In genomic region chr2:84925724-84926376, GRCh38 we compare ENCODE assay signal across 8 cellular contexts. TPM values are rescaled to one million over a fixed set of nuclear protein-coding genes. Genes with fewer than 3 reads are reported as not detected.
DNase-seq lines count a peak whose midpoint lies in the region; ATAC-seq, FAIRE-seq and TF ChIP-seq lines count a peak whose summit lies in the region.

No MANE protein-coding gene starts in this region.

- H3K79me2 ChIP-seq in endothelial cell of umbilical vein (ENCODE audit: control insufficient read depth, insufficient read depth, low read length) = no peaks in the 10 kb centered on the region

- TF ChIP-seq CTCF in endothelial cell of umbilical vein (IDR thresholded peaks at IDR 0.05; ENCODE audit: extremely low read depth in 1 of 2, insufficient read depth in 1 of 2, low read depth in 1 of 2, low read length in 2 of 2) (peak; percentile 94 to 98), mucosa of descending colon (IDR thresholded peaks at IDR 0.05) (peak; percentile 97)

- H3K27me3 Mint-ChIP-seq in activated CD8-positive, alpha-beta memory T cell treated with anti-CD3 and anti-CD28 coated beads, Interleukin-2, amount 10 ng/mL, durations not matched to agents 7 days and 5 days = no peaks in the 10 kb centered on the region

- H3K36me3 ChIP-seq in HUES48 (ENCODE audit: control insufficient read depth, insufficient read depth, low read length) (no peaks in the 10 kb centered on the region), endothelial cell of umbilical vein (ENCODE audit: control insufficient read depth in 2 of 2, extremely low read depth in 1 of 2, insufficient read depth in 2 of 2, low read length in 2 of 2) (no peaks in the 10 kb centered on the region), mucosa of descending colon (ENCODE audit: low read depth) (no peaks in the 10 kb centered on the region)

- ATAC-seq in GM21423 (IDR thresholded peaks at IDR 0.05; ENCODE audit: unreplicated experiment) = peak; percentile 80
- ATAC-seq in activated CD8-positive, alpha-beta memory T cell treated with anti-CD3 and anti-CD28 coated beads, Interleukin-2, amount 10 ng/mL, durations not matched to agents 7 days and 5 days = peak; percentile 87
- ATAC-seq in mucosa of descending colon = peak; percentile 91

- TF ChIP-seq POLR2A in endothelial cell of umbilical vein (IDR thresholded peaks at IDR 0.05; ENCODE audit: low read depth, low read length) = no peak

- DNase-seq in D341Med (ENCODE audit: low spot score) (peak; percentile 86), NOMO-1 treated with dmso at 0.1 percent for 144 hours (lab: John Stamatoyannopoulos, UW; ENCODE audit: unreplicated experiment) (peak; percentile 93), endothelial cell of umbilical vein (ENCODE audit: low read depth, low spot score) (peak; percentile 87), mucosa of descending colon (peak; percentile 98 to 100 (median 100))
- DNase-seq in activated CD8-positive, alpha-beta memory T cell treated with anti-CD3 and anti-CD28 coated beads, Interleukin-2, amount 10 ng/mL, durations not matched to agents 7 days and 5 days = peak; percentile 99
- DNase-seq in stimulated activated CD8-positive, alpha-beta memory T cell treated with anti-CD3 and anti-CD28 coated beads, Interleukin-4, amount 100 ng/mL, for 4 hours (ENCODE audit: low read depth in 2 of 2, low spot score in 1 of 2) = peak; percentile 92 to 99

- peaks cover 4% of the 10 kb centered on the region for H3K36me3 Mint-ChIP-seq in activated CD8-positive, alpha-beta memory T cell treated with anti-CD3 and anti-CD28 coated beads, Interleukin-2, amount 10 ng/mL, durations not matched to agents 7 days and 5 days

- no peaks in the 10 kb centered on the region for H3K9me3 Mint-ChIP-seq in activated CD8-positive, alpha-beta memory T cell treated with anti-CD3 and anti-CD28 coated beads, Interleukin-2, amount 10 ng/mL, durations not matched to agents 7 days and 5 days (ENCODE audit: low read depth)

- H3K4me3 ChIP-seq in HUES48 (ENCODE audit: low read depth, low read length) (peak overlapping the region; percentile 53), endothelial cell of umbilical vein (replicated peaks in 1 of 3; ENCODE audit: insufficient read depth in 1 of 3, low read depth in 1 of 3, low read length in 3 of 3) (peak overlapping the region in 1 of 3 experiments; percentile 1), mucosa of descending colon (no peak overlapping the region)

- H3K9me3 ChIP-seq in HUES48 (ENCODE audit: control insufficient read depth, insufficient read depth, low read length) (no peaks in the 10 kb centered on the region), endothelial cell of umbilical vein (replicated peaks; ENCODE audit: control insufficient read depth, insufficient read depth, low read length) (no peaks in the 10 kb centered on the region), mucosa of descending colon (no peaks in the 10 kb centered on the region)

- peaks cover 10% of the 10 kb centered on the region for H3K27me3 ChIP-seq in HUES48 (ENCODE audit: control insufficient read depth, insufficient read depth, low read length)
- H3K27me3 ChIP-seq in endothelial cell of umbilical vein (ENCODE audit: control insufficient read depth in 2 of 2, insufficient read depth in 2 of 2, low read length in 2 of 2) = no peaks in the 10 kb centered on the region

- intact Hi-C loops in endothelial cell of umbilical vein (cut with micrococcal nuclease) (loop anchor here (2.0 to 5.0 kb wide), 3 partner anchors 141 to 373 kb away; no protein-coding TSS in a partner anchor), mucosa of descending colon (cut with DNase I, micrococcal nuclease) (loop anchor here in 1 of 2 donors (5.0 kb wide), 1 partner anchor 429 kb away; no protein-coding TSS in a partner anchor)

- POLR2A ChIA-PET in endothelial cell of umbilical vein (lab: Charles Lee) = interaction anchor here (0.6 to 2.7 kb wide), 4 partner anchors 19 to 44 kb away, joined by 4 to 16 read pairs (median 7); partner anchors contain the start of gene TMSB10

- peak overlapping the region; percentile 80 for H2AFZ ChIP-seq in endothelial cell of umbilical vein (ENCODE audit: low read depth, low read length)

- H3K27ac ChIP-seq in HUES48 (ENCODE audit: low read depth, low read length) (no peak overlapping the region), endothelial cell of umbilical vein (ENCODE audit: insufficient read depth, low read depth, low read length) (no peak overlapping the region)

- H3K27ac Mint-ChIP-seq in activated CD8-positive, alpha-beta memory T cell treated with anti-CD3 and anti-CD28 coated beads, Interleukin-2, amount 10 ng/mL, durations not matched to agents 7 days and 5 days = peak overlapping the region; percentile 84

- dilution Hi-C loops in endothelial cell of umbilical vein (cut with MboI; ENCODE audit: extremely low pct_ligation_motif_present, low sequenced_read_pairs) = no loop called here

- H3K4me1 ChIP-seq in HUES48 (ENCODE audit: control insufficient read depth, insufficient read depth, low read length) (peaks cover 15% of the 10 kb centered on the region), endothelial cell of umbilical vein (ENCODE audit: control insufficient read depth, extremely low read depth, insufficient read depth, low read length) (peaks cover 26% of the 10 kb centered on the region), mucosa of descending colon (ENCODE audit: low read depth) (peaks cover 30% of the 10 kb centered on the region)

- H3K9ac ChIP-seq in HUES48 (ENCODE audit: low read depth, low read length) = no peak overlapping the region
- H3K9ac ChIP-seq in endothelial cell of umbilical vein (replicated peaks; ENCODE audit: extremely low read depth, insufficient read depth, low read length) = no peak overlapping the region

- CTCF ChIA-PET in activated CD8-positive, alpha-beta memory T cell treated with anti-CD3 and anti-CD28 coated beads, Interleukin-2, amount 10 ng/mL, durations not matched to agents 7 days and 5 days (lab: Charles Lee) = interaction anchor here (0.6 to 6.4 kb wide), 84 partner anchors 9 to 493 kb away, joined by 3 to 143 read pairs (median 4); partner anchors contain the start of genes SH2D6, SUCLG1, TMSB10 and TRABD2A
- CTCF ChIA-PET in endothelial cell of umbilical vein (lab: Charles Lee) = interaction anchor here (0.6 to 3.3 kb wide), 50 partner anchors 9 to 431 kb away, joined by 3 to 61 read pairs (median 4); partner anchors contain the start of genes KCMF1, TMSB10 and TRABD2A

- FAIRE-seq in endothelial cell of umbilical vein (lab: Jason Lieb, UNC) = peak; percentile 95

- H3K4me1 Mint-ChIP-seq in activated CD8-positive, alpha-beta memory T cell treated with anti-CD3 and anti-CD28 coated beads, Interleukin-2, amount 10 ng/mL, durations not matched to agents 7 days and 5 days = peaks cover 40% of the 10 kb centered on the region

- H3K9me1 ChIP-seq in endothelial cell of umbilical vein (replicated peaks; ENCODE audit: control insufficient read depth, extremely low read depth, insufficient read depth, low read length) = no peaks in the 10 kb centered on the region

- peak overlapping the region; percentile 56 for H3K4me2 ChIP-seq in endothelial cell of umbilical vein (ENCODE audit: insufficient read depth, low read length)

- peak overlapping the region; percentile 85 for H3K4me3 Mint-ChIP-seq in activated CD8-positive, alpha-beta memory T cell treated with anti-CD3 and anti-CD28 coated beads, Interleukin-2, amount 10 ng/mL, durations not matched to agents 7 days and 5 days

- no TSS peak for BruUV-seq in endothelial cell of umbilical vein (replicated peaks; lab: Mats Ljungman, UMichigan)

- no peaks in the 10 kb centered on the region for H4K20me1 ChIP-seq in endothelial cell of umbilical vein (replicated peaks; ENCODE audit: control insufficient read depth, extremely low read depth, insufficient read depth, low read length)

RNA-seq across cellular contexts. Expression of gene TMSB10, which starts 20.4 kb away (rescaled TPM):
- 1,000 to 10,000 TPM; 3,578 to 3,807 TPM for total RNA-seq in activated CD8-positive, alpha-beta memory T cell treated with anti-CD3 and anti-CD28 coated beads, Interleukin-2, amount 10 ng/mL, durations not matched to agents 7 days and 5 days
- total RNA-seq in endothelial cell of umbilical vein (4,007 and 4,015 TPM in 2 replicates), mucosa of descending colon (1,000 to 10,000 TPM in 2 of 3 donors, 100 to 1,000 TPM in 1; 798 to 2,724 (median 1,605) TPM)
- 2,259 and 2,774 TPM in 2 replicates for polyA plus RNA-seq in endothelial cell of umbilical vein
- 4,510 and 5,534 TPM in 2 replicates for polyA plus RNA-seq in endothelial cell of umbilical vein (2011; cell fraction: cytosol; rRNA removed)
- 1,715 and 2,260 TPM in 2 replicates for polyA plus RNA-seq in endothelial cell of umbilical vein (2011; cell fraction: nucleus; rRNA removed)
- 7,506 and 8,473 TPM in 2 replicates for polyA plus RNA-seq in endothelial cell of umbilical vein (2012)
- polyA minus RNA-seq in endothelial cell of umbilical vein = 359 and 375 TPM in 2 replicates
- 486 TPM for polyA minus RNA-seq in endothelial cell of umbilical vein (2011; cell fraction: cytosol; rRNA and poly(A)+ RNA removed)
- polyA minus RNA-seq in endothelial cell of umbilical vein (2011; cell fraction: nucleus; rRNA and poly(A)+ RNA removed) = 61.1 and 90.1 TPM in 2 replicates

RNA-seq across cellular contexts. Expression of gene TRABD2A, which starts 45.0 kb away (rescaled TPM):
- 10 to 100 TPM; 30.2 to 32.4 TPM for total RNA-seq in activated CD8-positive, alpha-beta memory T cell treated with anti-CD3 and anti-CD28 coated beads, Interleukin-2, amount 10 ng/mL, durations not matched to agents 7 days and 5 days
- total RNA-seq in endothelial cell of umbilical vein = 0.99 and 1.8 TPM in 2 replicates
- 0.45 and 1.0 TPM in 2 replicates for polyA plus RNA-seq in endothelial cell of umbilical vein
- 1.6 and 2.5 TPM in 2 replicates for polyA plus RNA-seq in endothelial cell of umbilical vein (2011; cell fraction: cytosol; rRNA removed)
- 1.1 and 1.3 TPM in 2 replicates for polyA plus RNA-seq in endothelial cell of umbilical vein (2011; cell fraction: nucleus; rRNA removed)
- 1.2 and 1.4 TPM in 2 replicates for polyA plus RNA-seq in endothelial cell of umbilical vein (2012)
- polyA minus RNA-seq in endothelial cell of umbilical vein = 3.0 TPM in 1 of 2 replicates, not detected in the other
- 64.7 TPM for polyA minus RNA-seq in endothelial cell of umbilical vein (2011; cell fraction: cytosol; rRNA and poly(A)+ RNA removed)
- 0.34 and 6.1 TPM in 2 replicates for polyA minus RNA-seq in endothelial cell of umbilical vein (2011; cell fraction: nucleus; rRNA and poly(A)+ RNA removed)
- 100 to 1,000 TPM in 1 of 3 donors, 10 to 100 TPM in 2; 40.2 to 132 (median 63.2) TPM for total RNA-seq in mucosa of descending colon

RNA-seq across cellular contexts. Expression of gene KCMF1, which starts 45.1 kb away (rescaled TPM):
- 10 to 100 TPM; 78.2 to 89.0 TPM for total RNA-seq in activated CD8-positive, alpha-beta memory T cell treated with anti-CD3 and anti-CD28 coated beads, Interleukin-2, amount 10 ng/mL, durations not matched to agents 7 days and 5 days
- total RNA-seq in endothelial cell of umbilical vein (75.9 and 78.4 TPM in 2 replicates), mucosa of descending colon (10 to 100 TPM; 73.0 to 95.2 (median 85.0) TPM)
- 45.5 and 49.3 TPM in 2 replicates for polyA plus RNA-seq in endothelial cell of umbilical vein
- 64.7 and 67.7 TPM in 2 replicates for polyA plus RNA-seq in endothelial cell of umbilical vein (2011; cell fraction: cytosol; rRNA removed)
- 47.7 and 59.6 TPM in 2 replicates for polyA plus RNA-seq in endothelial cell of umbilical vein (2011; cell fraction: nucleus; rRNA removed)
- 68.6 and 86.9 TPM in 2 replicates for polyA plus RNA-seq in endothelial cell of umbilical vein (2012)
- 78.7 and 80.5 TPM in 2 replicates for polyA minus RNA-seq in endothelial cell of umbilical vein
- polyA minus RNA-seq in endothelial cell of umbilical vein (2011; cell fraction: cytosol; rRNA and poly(A)+ RNA removed) = 45.5 TPM
- polyA minus RNA-seq in endothelial cell of umbilical vein (2011; cell fraction: nucleus; rRNA and poly(A)+ RNA removed) = 34.8 and 45.1 TPM in 2 replicates

Comparison
In these comparisons a context has a peak if more than half of its experiments do, and no peak if none do; other contexts are left out.
1. RNA of gene TRABD2A, which starts 45.0 kb away (total RNA-seq): 40.2 to 132 TPM in mucosa of descending colon and 30.2 to 32.4 TPM in activated CD8-positive, alpha-beta memory T cell treated with anti-CD3 and anti-CD28 coated beads, Interleukin-2, amount 10 ng/mL, durations not matched to agents 7 days and 5 days; 0.99 to 1.8 TPM in endothelial cell of umbilical vein; every median in the first group is over 10 times any median in the second.
2. Peak in every context shown above with its lines, with median percentiles within 50 percentile points of each other: DNase-seq and ATAC-seq.